Comparison of ENCODE assay signal across 8 cellular contexts in the genomic region with DNA sequence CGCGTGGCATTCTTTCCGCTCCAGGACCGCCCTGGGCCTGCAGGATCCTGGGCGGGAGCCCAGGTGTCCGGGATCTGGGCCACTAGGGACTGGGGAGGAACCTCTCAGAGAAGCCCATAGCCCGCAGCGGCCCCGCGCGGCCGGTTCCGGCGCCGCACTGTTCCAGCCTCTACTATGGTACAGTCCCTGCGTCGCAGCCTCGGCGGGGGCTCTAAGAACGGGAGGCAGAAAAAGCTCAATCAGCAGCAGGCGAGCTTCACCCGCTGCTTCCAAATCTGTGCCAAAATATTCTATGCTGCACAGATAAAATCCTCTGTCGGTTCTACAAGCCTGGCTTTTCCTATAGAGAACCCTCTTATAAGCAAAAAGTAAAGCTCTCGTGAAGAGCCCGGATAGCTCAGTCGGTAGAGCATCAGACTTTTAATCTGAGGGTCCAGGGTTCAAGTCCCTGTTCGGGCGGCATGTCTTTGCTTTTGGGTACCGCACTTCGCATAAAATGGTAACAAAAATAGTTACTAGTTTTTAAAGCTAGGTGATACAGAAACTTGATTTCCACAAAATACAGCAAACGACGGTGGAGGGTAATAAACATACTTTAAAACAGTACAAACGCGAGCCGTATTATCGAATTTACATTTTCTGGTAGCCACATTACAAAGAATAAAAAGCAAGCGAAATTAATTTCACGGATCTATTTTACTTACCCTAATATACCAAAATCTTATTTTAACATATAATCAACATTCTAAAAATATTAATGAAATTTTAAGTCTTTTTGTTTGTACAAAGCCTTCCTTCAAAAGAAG. TPM values are rescaled to one million over a fixed set of nuclear protein-coding genes. Genes with fewer than 3 reads are reported as not detected.
A peak's percentile ranks its signal among the peaks of the same experiment; 100 is the strongest.
DNase-seq lines count a peak whose midpoint lies in the region; TF ChIP-seq lines count a peak whose summit lies in the region.

No MANE protein-coding gene starts in this region.

- H4K20me1 ChIP-seq in GM23248 (ENCODE audit: insufficient read depth): no peaks in the 10 kb centered on the region
- no peaks in the 10 kb centered on the region for H4K20me1 ChIP-seq in SU-DHL-6 (ENCODE audit: low read depth, low read length)
- H4K20me1 ChIP-seq in osteoblast (ENCODE audit: insufficient read depth, low read length): peaks cover 3% of the 10 kb centered on the region

- H3K4me2 ChIP-seq in GM23248 (ENCODE audit: unreplicated experiment) (peak overlapping the region; percentile 98), SU-DHL-6 (ENCODE audit: low read depth, low read length, poor library complexity, severe bottlenecking) (peak overlapping the region; percentile 98), osteoblast (ENCODE audit: insufficient read depth, low read length) (peak overlapping the region; percentile 96)

- TF ChIP-seq CTCF in SU-DHL-6 (IDR thresholded peaks at IDR 0.05; ENCODE audit: insufficient read depth, low read length, poor library complexity, severe bottlenecking) (peak; percentile 93), glutamatergic neuron (IDR thresholded peaks at IDR 0.05; ENCODE audit: partially characterized antibody, unreplicated experiment) (peak; percentile 83), osteoblast (IDR thresholded peaks at IDR 0.05; ENCODE audit: extremely low read depth, low read depth, low read length) (peak; percentile 82)

- H3K27ac Mint-ChIP-seq in activated naive CD8-positive, alpha-beta T cell treated with anti-CD3 and anti-CD28 coated beads for 36 hours: peak overlapping the region; percentile 91
- peak overlapping the region; percentile 89 for H3K27ac Mint-ChIP-seq in glutamatergic neuron (ENCODE audit: unreplicated experiment)

- DNase-seq in D341Med (ENCODE audit: low spot score): peak; percentile 83
- DNase-seq in GM23248: peak; percentile 92
- DNase-seq in MV-4-11 (lab: John Stamatoyannopoulos, UW): peak; percentile 80
- peak; percentile 89 for DNase-seq in activated naive CD8-positive, alpha-beta T cell treated with anti-CD3 and anti-CD28 coated beads for 36 hours
- peak; percentile 89 for DNase-seq in glutamatergic neuron
- DNase-seq in osteoblast (ENCODE audit: insufficient read length, low spot score, missing footprints): peak; percentile 97

- peaks cover 73% of the 10 kb centered on the region for H3K27me3 Mint-ChIP-seq in activated naive CD8-positive, alpha-beta T cell treated with anti-CD3 and anti-CD28 coated beads for 36 hours
- H3K27me3 Mint-ChIP-seq in glutamatergic neuron (ENCODE audit: unreplicated experiment): peaks cover 45% of the 10 kb centered on the region

- H3K9me3 Mint-ChIP-seq in activated naive CD8-positive, alpha-beta T cell treated with anti-CD3 and anti-CD28 coated beads for 36 hours: peaks cover 5% of the 10 kb centered on the region
- peaks cover 31% of the 10 kb centered on the region for H3K9me3 Mint-ChIP-seq in glutamatergic neuron (ENCODE audit: unreplicated experiment)

- no peaks in the 10 kb centered on the region for H3K79me2 ChIP-seq in GM23248 (ENCODE audit: insufficient read depth)
- H3K79me2 ChIP-seq in SU-DHL-6 (ENCODE audit: insufficient read depth, low read length): no peaks in the 10 kb centered on the region
- no peaks in the 10 kb centered on the region for H3K79me2 ChIP-seq in osteoblast (ENCODE audit: insufficient read depth, low read length)

- H3F3A ChIP-seq in GM23248 (ENCODE audit: insufficient read depth) (peaks cover 18% of the 10 kb centered on the region), SU-DHL-6 (ENCODE audit: insufficient read depth) (peaks cover 24% of the 10 kb centered on the region)

- H2AFZ ChIP-seq in GM23248: peak overlapping the region; percentile 80
- peak overlapping the region; percentile 81 for H2AFZ ChIP-seq in SU-DHL-6 (ENCODE audit: low read depth, low read length, severe bottlenecking)
- peak overlapping the region; percentile 72 for H2AFZ ChIP-seq in osteoblast (ENCODE audit: low read length)

- 1% methylated on average over 38 of the region's 38 CpGs for WGBS in GM23248 (ENCODE audit: low coverage in 1 of 2, low lambda C conversion rate in 2 of 2, missing lambda C conversion rate in 2 of 2), 2 experiments

- H3K27ac ChIP-seq in GM23248: peak overlapping the region; percentile 60
- peak overlapping the region; percentile 38 for H3K27ac ChIP-seq in SU-DHL-6 (ENCODE audit: low read depth, low read length)
- peak overlapping the region; percentile 47 for H3K27ac ChIP-seq in osteoblast (ENCODE audit: low read depth, low read length)
- peak overlapping the region; percentile 88 for H3K27ac ChIP-seq in temporal lobe (ENCODE audit: low read depth, low read length)

- H3K9me2 ChIP-seq in GM23248 (ENCODE audit: insufficient read depth) (no peaks in the 10 kb centered on the region), SU-DHL-6 (replicated peaks; ENCODE audit: insufficient read depth, low read length) (no peaks in the 10 kb centered on the region)

- H3K9ac ChIP-seq in GM23248 (peak overlapping the region; percentile 64), SU-DHL-6 (ENCODE audit: low read length) (peak overlapping the region; percentile 57)

- H3K36me3 Mint-ChIP-seq in activated naive CD8-positive, alpha-beta T cell treated with anti-CD3 and anti-CD28 coated beads for 36 hours: peaks cover 9% of the 10 kb centered on the region
- H3K36me3 Mint-ChIP-seq in glutamatergic neuron (ENCODE audit: unreplicated experiment): no peaks in the 10 kb centered on the region

- H3K27me3 ChIP-seq in GM23248 (replicated peaks; ENCODE audit: insufficient read depth) (peaks cover 11% of the 10 kb centered on the region; the same call in 1 of the 2 replicates), SU-DHL-6 (ENCODE audit: low read length) (no peaks in the 10 kb centered on the region), osteoblast (ENCODE audit: insufficient read depth, low read length) (peaks cover 45% of the 10 kb centered on the region)

- H3K4me1 Mint-ChIP-seq in activated naive CD8-positive, alpha-beta T cell treated with anti-CD3 and anti-CD28 coated beads for 36 hours: peaks cover 49% of the 10 kb centered on the region
- H3K4me1 Mint-ChIP-seq in glutamatergic neuron (ENCODE audit: low read depth, unreplicated experiment): peaks cover 19% of the 10 kb centered on the region

- H3K4me3 ChIP-seq in GM23248 (peak overlapping the region; percentile 74), SU-DHL-6 (ENCODE audit: insufficient read depth, low read length, poor library complexity, severe bottlenecking) (peak overlapping the region; percentile 57), osteoblast (ENCODE audit: insufficient read depth, low read length) (peak overlapping the region; percentile 73)

- H3K36me3 ChIP-seq in GM23248 (ENCODE audit: low read depth) (no peaks in the 10 kb centered on the region), SU-DHL-6 (ENCODE audit: low read length) (no peaks in the 10 kb centered on the region), osteoblast (ENCODE audit: insufficient read depth, low read length) (no peaks in the 10 kb centered on the region)

- H3K9me3 ChIP-seq in GM23248 (ENCODE audit: low read depth) (no peaks in the 10 kb centered on the region), SU-DHL-6 (ENCODE audit: insufficient read depth, low read length) (no peaks in the 10 kb centered on the region), osteoblast (ENCODE audit: low read depth, low read length) (no peaks in the 10 kb centered on the region)

- H3K4me3 Mint-ChIP-seq in activated naive CD8-positive, alpha-beta T cell treated with anti-CD3 and anti-CD28 coated beads for 36 hours: peak overlapping the region; percentile 88
- H3K4me3 Mint-ChIP-seq in glutamatergic neuron (ENCODE audit: unreplicated experiment): peak overlapping the region; percentile 92

- in situ Hi-C loops in GM23248 (cut with MboI): no loop called here

- H3K4me1 ChIP-seq in GM23248 (ENCODE audit: insufficient read depth) (peaks cover 15% of the 10 kb centered on the region; the same call in 1 of the 2 replicates), osteoblast (ENCODE audit: insufficient read depth, low read length) (peaks cover 23% of the 10 kb centered on the region)

RNA-seq across cellular contexts. Expression of a gene that starts 0.7 kb away (rescaled TPM):
- under 0.01 TPM in 1 of 2 replicates, not detected in the other for total RNA-seq in GM23248 (2014; rRNA removed; shearing (Covaris generic))
- polyA plus RNA-seq in GM23248 (2016; fragmentation: Nextera tagmentation; extraction: Ambion mirVana): 0.11 and 0.19 TPM in 2 replicates
- total RNA-seq in activated naive CD8-positive, alpha-beta T cell treated with anti-CD3 and anti-CD28 coated beads for 36 hours: under 1 TPM in 1 of 2 experiments, not detected in 1; 0.10 TPM
- not detected for total RNA-seq in glutamatergic neuron (ENCODE audit: unreplicated experiment)
- not detected in 2 replicates for total RNA-seq in osteoblast
- 0.74 TPM for total RNA-seq in temporal lobe

RNA-seq across cellular contexts. Expression of a gene that starts 4.9 kb away (rescaled TPM):
- total RNA-seq in GM23248 (2014; rRNA removed; shearing (Covaris generic)): not detected in 2 replicates
- polyA plus RNA-seq in GM23248 (2016; fragmentation: Nextera tagmentation; extraction: Ambion mirVana): not detected in 2 replicates
- total RNA-seq in activated naive CD8-positive, alpha-beta T cell treated with anti-CD3 and anti-CD28 coated beads for 36 hours: 1 to 10 TPM; 1.9 to 2.0 TPM
- total RNA-seq in glutamatergic neuron (ENCODE audit: unreplicated experiment) (2.2 TPM), osteoblast (not detected in 2 replicates), temporal lobe (0.98 TPM)

RNA-seq across cellular contexts. Expression of a gene that starts 31.5 kb away (rescaled TPM):
- not detected in 2 replicates for total RNA-seq in GM23248 (2014; rRNA removed; shearing (Covaris generic))
- polyA plus RNA-seq in GM23248 (2016; fragmentation: Nextera tagmentation; extraction: Ambion mirVana): not detected in 2 replicates
- 1 to 10 TPM; 3.7 to 4.1 TPM for total RNA-seq in activated naive CD8-positive, alpha-beta T cell treated with anti-CD3 and anti-CD28 coated beads for 36 hours
- total RNA-seq in glutamatergic neuron (ENCODE audit: unreplicated experiment) (not detected), osteoblast (not detected in 2 replicates), temporal lobe (not detected)

RNA-seq across cellular contexts. Expression of a gene that starts 33.2 kb away (rescaled TPM):
- total RNA-seq in GM23248 (2014; rRNA removed; shearing (Covaris generic)): 4.4 and 5.1 TPM in 2 replicates
- polyA plus RNA-seq in GM23248 (2016; fragmentation: Nextera tagmentation; extraction: Ambion mirVana): 5.3 and 5.9 TPM in 2 replicates
- total RNA-seq in activated naive CD8-positive, alpha-beta T cell treated with anti-CD3 and anti-CD28 coated beads for 36 hours: 10 to 100 TPM; 55.7 to 56.1 TPM
- total RNA-seq in glutamatergic neuron (ENCODE audit: unreplicated experiment) (64.6 TPM), osteoblast (11.2 and 16.6 TPM in 2 replicates), temporal lobe (15.5 TPM)

RNA-seq across cellular contexts. Expression of a gene that starts 43.8 kb away (rescaled TPM):
- total RNA-seq in GM23248 (2014; rRNA removed; shearing (Covaris generic)): 6.2 and 6.5 TPM in 2 replicates
- 25.5 and 27.1 TPM in 2 replicates for polyA plus RNA-seq in GM23248 (2016; fragmentation: Nextera tagmentation; extraction: Ambion mirVana)
- total RNA-seq in activated naive CD8-positive, alpha-beta T cell treated with anti-CD3 and anti-CD28 coated beads for 36 hours: 10 to 100 TPM; 27.7 to 28.4 TPM
- total RNA-seq in glutamatergic neuron (ENCODE audit: unreplicated experiment) (117 TPM), osteoblast (5.3 and 5.4 TPM in 2 replicates), temporal lobe (62.2 TPM)

Comparison
In these comparisons a context has a peak if more than half of its experiments do, and no peak if none do; other contexts are left out.
1. Peak in every context shown above with its lines: DNase-seq, H3K4me3 ChIP-seq and H3K27ac ChIP-seq.
2. H3K27ac ChIP-seq: peak in every context shown above with its lines; median percentile 88 in temporal lobe; 60 in GM23248; 47 in osteoblast; 38 in SU-DHL-6.